26 cellular contexts compared by ENCODE assay signal in genomic region chr2:46180189-46180588, GRCh38.
DNase-seq lines count a peak whose midpoint lies in the region; ATAC-seq and TF ChIP-seq lines count a peak whose summit lies in the region.
"Had no signal": no experiment of that assay in that cellular context is flagged by ENCODE, and none has a peak within 500 bp of the region (broad histone marks: within the 10 kb centered on the region; RNA-seq: fewer than 3 reads in every experiment).

No MANE protein-coding gene starts in this region.

- H3K27ac ChIP-seq in mesenchymal stem cell (ENCODE audit: low read length, poor library complexity, severe bottlenecking) (no peak overlapping the region), spleen (peak overlapping the region in 1 of 8 donors; percentile 74), neural progenitor cell (no peak overlapping the region), caudate nucleus (ENCODE audit: low read depth, low read length) (no peak overlapping the region)
- H3K27ac ChIP-seq: neutrophil, WERI-Rb-1 had no signal

- no peak overlapping the region for H3K4me3 ChIP-seq in mesenchymal stem cell (ENCODE audit: insufficient read depth in 1 of 2, low read depth in 1 of 2, low read length in 2 of 2)
- H3K4me3 ChIP-seq in spleen, result no peak overlapping the region
- no peak overlapping the region for H3K4me3 ChIP-seq in neural progenitor cell
- H3K4me3 ChIP-seq: adrenal gland, dorsolateral prefrontal cortex, esophagus squamous epithelium, GM23338, SJCRH30, suprapubic skin had no signal

- DNase-seq in activated naive CD4-positive, alpha-beta T cell treated with anti-CD3 and anti-CD28 coated beads, Interleukin-2, amount 10 ng/mL, durations not matched to agents 7 days and 5 days, result no peak
- DNase-seq in activated naive CD4-positive, alpha-beta T cell (lab: John Stamatoyannopoulos, UW), result no peak
- DNase-seq in mesenchymal stem cell, result no peak
- DNase-seq in spleen, result peak; percentile 48
- DNase-seq in AG20443 (ENCODE audit: low spot score), result no peak
- DNase-seq in neural progenitor cell (ENCODE audit: low spot score), result no peak
- DNase-seq in caudate nucleus (lab: John Stamatoyannopoulos, UW), result no peak
- DNase-seq: activated CD4-positive, alpha-beta T cell treated with anti-CD3 and anti-CD28 coated beads for 4 hours; activated CD8-positive, alpha-beta memory T cell treated with anti-CD3 and anti-CD28 coated beads for 24 hours; DMS 273 treated with DMSO at 0.1 percent for 48 hours; dorsolateral prefrontal cortex; esophagus squamous epithelium; NCI-H146; NCI-H446; NCI-H774; SJCRH30; stimulated activated naive B cell treated with anti-CD40 and anti-IgM and Interleukin-4, amounts not matched to agents 10 μg/mL and 1 μg/mL and 100 μg/mL, for 72 hours; T1000; WERI-Rb-1 had no signal

- H3K36me3 Mint-ChIP-seq in activated naive CD4-positive, alpha-beta T cell treated with anti-CD3 and anti-CD28 coated beads, Interleukin-2, amount 10 ng/mL, durations not matched to agents 7 days and 5 days, result no peaks in the 10 kb centered on the region
- H3K36me3 Mint-ChIP-seq in activated T-helper 17 cell treated with anti-CD3 and anti-CD28 coated beads, Interleukin-2, amount 50 U/mL, for 72 hours (ENCODE audit: low read depth), result no peaks in the 10 kb centered on the region
- H3K36me3 Mint-ChIP-seq in neural progenitor cell, result no peaks in the 10 kb centered on the region

- H3K4me2 ChIP-seq in mesenchymal stem cell (ENCODE audit: low read length, poor library complexity, severe bottlenecking) (no peak overlapping the region), neural progenitor cell (no peak overlapping the region)
- H3K4me2 ChIP-seq: GM23338 had no signal

- CTCF ChIA-PET in activated naive CD4-positive, alpha-beta T cell treated with anti-CD3 and anti-CD28 coated beads, Interleukin-2, amount 10 ng/mL, durations not matched to agents 7 days and 5 days (lab: Charles Lee), result interaction anchor here (1.5 kb wide), 1 partner anchor 54 kb away, joined by 3 read pairs; no protein-coding TSS in a partner anchor

- ATAC-seq in activated T-helper 17 cell treated with anti-CD3 and anti-CD28 coated beads, Interleukin-2, amount 50 U/mL, for 72 hours (replicated peaks), result no peak
- ATAC-seq: stimulated activated naive B cell treated with anti-CD40 and anti-IgM and Interleukin-4, amounts not matched to agents 10 μg/mL and 1 μg/mL and 100 μg/mL, for 72 hours had no signal

- no peak overlapping the region for H2BK5ac ChIP-seq in mesenchymal stem cell (ENCODE audit: low read depth, low read length, poor library complexity, severe bottlenecking)

- no peaks in the 10 kb centered on the region for H3K27me3 Mint-ChIP-seq in activated naive CD4-positive, alpha-beta T cell treated with anti-CD3 and anti-CD28 coated beads, Interleukin-2, amount 10 ng/mL, durations not matched to agents 7 days and 5 days
- H3K27me3 Mint-ChIP-seq in activated T-helper 17 cell treated with anti-CD3 and anti-CD28 coated beads, Interleukin-2, amount 50 U/mL, for 72 hours, result no peaks in the 10 kb centered on the region
- peaks cover 4% of the 10 kb centered on the region for H3K27me3 Mint-ChIP-seq in neural progenitor cell (ENCODE audit: insufficient read depth, low read depth)
- H3K27me3 Mint-ChIP-seq: B cell; CD8-positive, alpha-beta memory T cell; stimulated activated naive B cell treated with anti-CD40 and anti-IgM and Interleukin-4, amounts not matched to agents 10 μg/mL and 1 μg/mL and 100 μg/mL, for 72 hours had no signal

- H4K20me1 ChIP-seq in neural progenitor cell (ENCODE audit: low read depth), result no peaks in the 10 kb centered on the region

- H3K4ac ChIP-seq in mesenchymal stem cell (ENCODE audit: low read depth in 1 of 2, low read length in 2 of 2), result no peak overlapping the region

- H3K79me2 ChIP-seq in neural progenitor cell (ENCODE audit: low read depth), result no peaks in the 10 kb centered on the region

- H3K9ac ChIP-seq in mesenchymal stem cell (ENCODE audit: low read length), result no peak overlapping the region
- no peak overlapping the region for H3K9ac ChIP-seq in neural progenitor cell

- H2BK12ac ChIP-seq in mesenchymal stem cell (ENCODE audit: low read length in 2 of 2), result peak overlapping the region in 1 of 2 experiments; percentile 37

- peak overlapping the region in 1 of 2 experiments; percentile 3 for H3K18ac ChIP-seq in mesenchymal stem cell (ENCODE audit: low read depth in 1 of 2, low read length in 2 of 2)

- H3K23ac ChIP-seq in mesenchymal stem cell (ENCODE audit: low read length in 2 of 2), result peak overlapping the region in 1 of 2 experiments; percentile 16

- H3K14ac ChIP-seq in mesenchymal stem cell (ENCODE audit: low read length in 2 of 2), result no peak overlapping the region

- no peaks in the 10 kb centered on the region for H3K9me3 Mint-ChIP-seq in activated naive CD4-positive, alpha-beta T cell treated with anti-CD3 and anti-CD28 coated beads, Interleukin-2, amount 10 ng/mL, durations not matched to agents 7 days and 5 days
- no peaks in the 10 kb centered on the region for H3K9me3 Mint-ChIP-seq in activated T-helper 17 cell treated with anti-CD3 and anti-CD28 coated beads, Interleukin-2, amount 50 U/mL, for 72 hours
- peaks cover 2% of the 10 kb centered on the region for H3K9me3 Mint-ChIP-seq in neural progenitor cell
- H3K9me3 Mint-ChIP-seq: GM23338; stimulated activated naive B cell treated with anti-CD40 and anti-IgM and Interleukin-4, amounts not matched to agents 10 μg/mL and 1 μg/mL and 100 μg/mL, for 72 hours had no signal

- TF ChIP-seq POLR2A in spleen (IDR thresholded peaks at IDR 0.05), result no peak

- intact Hi-C loops in spleen (cut with DNase I; ENCODE audit: low total_unique reads), result no loop called here

- H3K79me1 ChIP-seq in mesenchymal stem cell (replicated peaks; ENCODE audit: low read length, poor library complexity, severe bottlenecking), result no peaks in the 10 kb centered on the region

- H3K9me3 ChIP-seq in mesenchymal stem cell (ENCODE audit: control insufficient read depth, low read length) (no peaks in the 10 kb centered on the region), spleen (no peaks in the 10 kb centered on the region), neural progenitor cell (ENCODE audit: low read depth) (no peaks in the 10 kb centered on the region)
- H3K9me3 ChIP-seq: adrenal gland, esophagus squamous epithelium, neutrophil, SJCRH30, suprapubic skin had no signal

- peaks cover 11% of the 10 kb centered on the region for H3K4me1 ChIP-seq in mesenchymal stem cell (ENCODE audit: control insufficient read depth, insufficient read depth, low read depth, low read length)
- H3K4me1 ChIP-seq in spleen, result peaks cover 0 to 18% (median 10%) of the 10 kb centered on the region in 6 donors
- H3K4me1 ChIP-seq in neural progenitor cell, result peaks cover 8% of the 10 kb centered on the region

- peak overlapping the region; percentile 82 for H2AK5ac ChIP-seq in mesenchymal stem cell (ENCODE audit: low read length, severe bottlenecking)

- no peak overlapping the region for H3K4me3 Mint-ChIP-seq in activated naive CD4-positive, alpha-beta T cell treated with anti-CD3 and anti-CD28 coated beads, Interleukin-2, amount 10 ng/mL, durations not matched to agents 7 days and 5 days
- no peak overlapping the region for H3K4me3 Mint-ChIP-seq in activated T-helper 17 cell treated with anti-CD3 and anti-CD28 coated beads, Interleukin-2, amount 50 U/mL, for 72 hours
- no peak overlapping the region for H3K4me3 Mint-ChIP-seq in neural progenitor cell
- H3K4me3 Mint-ChIP-seq: B cell; CD8-positive, alpha-beta memory T cell; GM23338; stimulated activated naive B cell treated with anti-CD40 and anti-IgM and Interleukin-4, amounts not matched to agents 10 μg/mL and 1 μg/mL and 100 μg/mL, for 72 hours had no signal

- no peak overlapping the region for H2BK120ac ChIP-seq in mesenchymal stem cell (ENCODE audit: low read depth, low read length)

- 98% methylated on average over 2 of the region's 2 CpGs for WGBS in mesenchymal stem cell
- 94 to 98% (median 97%) methylated on average over 2 of the region's 2 CpGs for WGBS in spleen, 5 donors

- no peak overlapping the region for H2AFZ ChIP-seq in mesenchymal stem cell (ENCODE audit: low read depth, low read length)
- H2AFZ ChIP-seq in neural progenitor cell (replicated peaks), result no peak overlapping the region
- H2AFZ ChIP-seq: GM23338 had no signal

- TF ChIP-seq CTCF in spleen (IDR thresholded peaks at IDR 0.05 in 8 of 11, conservative IDR thresholded peaks at IDR 0.05 in 3 of 11) (no peak), neural progenitor cell (IDR thresholded peaks at IDR 0.05) (no peak)

- H3K27me3 ChIP-seq in mesenchymal stem cell (ENCODE audit: control insufficient read depth in 1 of 2, insufficient read depth in 1 of 2, low read length in 2 of 2) (no peaks in the 10 kb centered on the region), spleen (replicated peaks in 1 of 7) (no peaks in the 10 kb centered on the region), neural progenitor cell (no peaks in the 10 kb centered on the region)
- H3K27me3 ChIP-seq: adrenal gland, dorsolateral prefrontal cortex, esophagus squamous epithelium, neutrophil, SJCRH30, suprapubic skin had no signal

- H4K8ac ChIP-seq in mesenchymal stem cell (ENCODE audit: low read length), result no peak overlapping the region

- peaks cover 23% of the 10 kb centered on the region for H3K4me1 Mint-ChIP-seq in activated naive CD4-positive, alpha-beta T cell treated with anti-CD3 and anti-CD28 coated beads, Interleukin-2, amount 10 ng/mL, durations not matched to agents 7 days and 5 days
- peaks cover 11% of the 10 kb centered on the region for H3K4me1 Mint-ChIP-seq in activated T-helper 17 cell treated with anti-CD3 and anti-CD28 coated beads, Interleukin-2, amount 50 U/mL, for 72 hours
- H3K4me1 Mint-ChIP-seq in neural progenitor cell, result peaks cover 13% of the 10 kb centered on the region
- H3K4me1 Mint-ChIP-seq: B cell had no signal

- H3F3A ChIP-seq in neural progenitor cell (ENCODE audit: low read depth), result no peaks in the 10 kb centered on the region

- H4K91ac ChIP-seq in mesenchymal stem cell (ENCODE audit: low read length), result no peak overlapping the region

- H3K36me3 ChIP-seq in mesenchymal stem cell (ENCODE audit: control insufficient read depth in 1 of 2, insufficient read depth in 2 of 2, low read depth in 1 of 2, low read length in 2 of 2) (peaks cover 14 to 22% of the 10 kb centered on the region in 2 experiments), spleen (peaks cover 0 to 16% (median 4%) of the 10 kb centered on the region in 6 donors), neural progenitor cell (no peaks in the 10 kb centered on the region)
- H3K36me3 ChIP-seq: adrenal gland, neutrophil, SJCRH30, suprapubic skin, WERI-Rb-1 had no signal

- no peak overlapping the region for H2BK15ac ChIP-seq in mesenchymal stem cell (ENCODE audit: low read depth, poor library complexity, severe bottlenecking)

- H3K27ac Mint-ChIP-seq in activated naive CD4-positive, alpha-beta T cell treated with anti-CD3 and anti-CD28 coated beads, Interleukin-2, amount 10 ng/mL, durations not matched to agents 7 days and 5 days, result peak overlapping the region; percentile 4
- H3K27ac Mint-ChIP-seq in activated T-helper 17 cell treated with anti-CD3 and anti-CD28 coated beads, Interleukin-2, amount 50 U/mL, for 72 hours, result peak overlapping the region; percentile 49
- no peak overlapping the region for H3K27ac Mint-ChIP-seq in neural progenitor cell
- H3K27ac Mint-ChIP-seq: B cell; GM23338; stimulated activated naive B cell treated with anti-CD40 and anti-IgM and Interleukin-4, amounts not matched to agents 10 μg/mL and 1 μg/mL and 100 μg/mL, for 72 hours had no signal
